ENCODE assay signal across 8 cellular contexts in the genomic region with DNA sequence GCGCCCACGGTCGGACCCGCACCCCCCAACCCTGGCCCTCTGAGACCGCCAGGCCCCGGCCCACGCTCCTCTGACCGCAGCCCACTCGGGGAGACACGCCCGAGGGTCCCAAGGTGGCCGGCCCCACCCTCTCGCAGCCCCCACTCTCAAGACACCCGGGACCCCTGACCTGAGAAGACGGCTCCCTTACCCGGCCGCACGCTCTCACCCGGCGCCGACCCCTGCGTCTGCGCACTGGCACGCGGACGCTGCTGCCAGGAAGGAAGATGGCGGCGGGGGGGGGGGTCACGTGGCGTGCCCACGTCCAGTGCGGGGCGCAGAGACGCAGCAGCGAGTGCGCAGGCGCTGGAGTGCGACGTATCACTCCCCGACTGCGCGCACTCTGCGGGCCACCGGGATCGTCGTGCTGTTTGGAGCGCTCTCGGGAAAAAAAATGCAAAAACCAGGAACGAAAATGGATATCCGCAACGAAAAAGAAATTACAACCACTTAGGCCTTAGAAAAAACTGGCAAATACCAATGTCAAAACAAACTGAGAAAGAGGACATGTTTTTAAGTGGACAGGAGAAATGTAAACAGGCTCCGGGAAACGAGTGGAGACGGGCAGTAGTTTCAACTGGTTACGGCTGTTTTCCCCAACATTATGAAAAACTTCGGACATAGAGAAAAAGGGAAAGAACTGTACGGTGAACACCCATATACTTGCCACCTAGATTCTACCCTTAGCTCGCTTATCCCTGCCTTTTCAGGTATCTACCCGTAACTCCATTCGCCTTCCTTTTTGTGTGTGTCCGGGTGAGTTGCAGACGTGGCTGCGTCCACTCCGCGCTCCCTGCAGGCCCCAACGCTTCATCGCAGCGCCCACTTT. TPM values are rescaled to one million over a fixed set of nuclear protein-coding genes. Genes with fewer than 3 reads are reported as not detected.
DNase-seq lines count a peak whose midpoint lies in the region; ATAC-seq and TF ChIP-seq lines count a peak whose summit lies in the region.

MRPL36 (minus strand) TSS at position 236 of the 868 bp plus-strand sequence. CDS start 902 bp downstream, outside the sequence.

- peak; percentile 47 for ATAC-seq in GM19395 (IDR thresholded peaks at IDR 0.05; ENCODE audit: unreplicated experiment)
- peak; percentile 89 for ATAC-seq in left lung

- no peaks in the 10 kb centered on the region for H3K9me3 ChIP-seq in BLaER1 treated with 17β-estradiol and CSF1 and Interleukin-3, amounts not matched to agents 10 nM and 100 nM (replicated peaks in 1 of 11)
- H3K9me3 ChIP-seq in left lung, result no peaks in the 10 kb centered on the region

- peaks cover 0 to 18% (median 0%) of the 10 kb centered on the region in 11 experiments; a peak in 3 of 22 replicates for H3K27me3 ChIP-seq in BLaER1 treated with 17β-estradiol and CSF1 and Interleukin-3, amounts not matched to agents 10 nM and 100 nM
- no peaks in the 10 kb centered on the region for H3K27me3 ChIP-seq in left lung

- peak within 1 kb of the TSS; percentile 70 to 99 (median 94) for H3K4me3 ChIP-seq in BLaER1 treated with 17β-estradiol and CSF1 and Interleukin-3, amounts not matched to agents 10 nM and 100 nM
- peak within 1 kb of the TSS; percentile 94 to 98 for H3K4me3 ChIP-seq in left lung

- H4K20me1 ChIP-seq in BLaER1 treated with 17β-estradiol and CSF1 and Interleukin-3, amounts not matched to agents 10 nM and 100 nM, result peaks cover 28 to 58% (median 51%) of the 10 kb centered on the region in 11 experiments

- no peak for TF ChIP-seq CTCF in left lung (IDR thresholded peaks at IDR 0.05)

- DNase-seq in HK-2 (ENCODE audit: unreplicated experiment) (peak; percentile 93), NCI-H82 treated with DMSO at 0.1 percent for 48 hours (lab: John Stamatoyannopoulos, UW; ENCODE audit: unreplicated experiment) (peak; percentile 32), dermis blood vessel endothelial cell (peak; percentile 96), left lung (peak; percentile 95 to 98)
- peak; percentile 93 for DNase-seq in activated CD4-positive, alpha-beta T cell treated with anti-CD3 and anti-CD28 coated beads, Interleukin-2, amount 50 U/mL, for 48 hours
- DNase-seq in stimulated activated CD4-positive, alpha-beta T cell treated with anti-CD3 and anti-CD28 coated beads, Interleukin-2, amount 100 ng/mL, for 4 hours (ENCODE audit: low read depth), result peak; percentile 91

- peak within 1 kb of the TSS; percentile 92 to 100 (median 97) for H3K4me2 ChIP-seq in BLaER1 treated with 17β-estradiol and CSF1 and Interleukin-3, amounts not matched to agents 10 nM and 100 nM

- peaks cover 43 to 59% (median 52%) of the 10 kb centered on the region in 11 experiments for H3K36me3 ChIP-seq in BLaER1 treated with 17β-estradiol and CSF1 and Interleukin-3, amounts not matched to agents 10 nM and 100 nM
- peaks cover 0 to 52% of the 10 kb centered on the region in 2 donors for H3K36me3 ChIP-seq in left lung

- peak within 1 kb of the TSS; percentile 89 to 97 (median 94) for H3K9ac ChIP-seq in BLaER1 treated with 17β-estradiol and CSF1 and Interleukin-3, amounts not matched to agents 10 nM and 100 nM

- H3K4me1 ChIP-seq in BLaER1 treated with 17β-estradiol and CSF1 and Interleukin-3, amounts not matched to agents 10 nM and 100 nM, result peaks cover 37 to 65% (median 62%) of the 10 kb centered on the region in 10 experiments
- H3K4me1 ChIP-seq in left lung, result peaks cover 0 to 32% of the 10 kb centered on the region in 2 donors

- peak within 1 kb of the TSS; percentile 61 to 96 (median 92); a peak in 21 of 22 replicates for H3K27ac ChIP-seq in BLaER1 treated with 17β-estradiol and CSF1 and Interleukin-3, amounts not matched to agents 10 nM and 100 nM
- peak within 1 kb of the TSS; percentile 80 to 88 for H3K27ac ChIP-seq in left lung

- intact Hi-C loops in left lung (cut with DNase I), result no loop called here

RNA-seq across cellular contexts. Expression of gene MRPL36, which starts in this region (rescaled TPM):
- total RNA-seq in dermis blood vessel endothelial cell, result 32.2 and 36.9 TPM in 2 replicates
- 10 to 100 TPM; 35.1 to 38.4 TPM for total RNA-seq in left lung

Comparison
In these comparisons a context has a peak if more than half of its experiments do, and no peak if none do; other contexts are left out.
1. Peak in every context shown above with its lines: DNase-seq, ATAC-seq, H3K4me3 ChIP-seq and H3K27ac ChIP-seq.
2. DNase-seq: peak in every context shown above with its lines; median percentile 96 in left lung; 96 in dermis blood vessel endothelial cell; 93 in HK-2; 93 in activated CD4-positive, alpha-beta T cell treated with anti-CD3 and anti-CD28 coated beads, Interleukin-2, amount 50 U/mL, for 48 hours; 91 in stimulated activated CD4-positive, alpha-beta T cell treated with anti-CD3 and anti-CD28 coated beads, Interleukin-2, amount 100 ng/mL, for 4 hours; 32 in NCI-H82 treated with DMSO at 0.1 percent for 48 hours.